10 cellular contexts compared by ENCODE assay signal in the genomic region with DNA sequence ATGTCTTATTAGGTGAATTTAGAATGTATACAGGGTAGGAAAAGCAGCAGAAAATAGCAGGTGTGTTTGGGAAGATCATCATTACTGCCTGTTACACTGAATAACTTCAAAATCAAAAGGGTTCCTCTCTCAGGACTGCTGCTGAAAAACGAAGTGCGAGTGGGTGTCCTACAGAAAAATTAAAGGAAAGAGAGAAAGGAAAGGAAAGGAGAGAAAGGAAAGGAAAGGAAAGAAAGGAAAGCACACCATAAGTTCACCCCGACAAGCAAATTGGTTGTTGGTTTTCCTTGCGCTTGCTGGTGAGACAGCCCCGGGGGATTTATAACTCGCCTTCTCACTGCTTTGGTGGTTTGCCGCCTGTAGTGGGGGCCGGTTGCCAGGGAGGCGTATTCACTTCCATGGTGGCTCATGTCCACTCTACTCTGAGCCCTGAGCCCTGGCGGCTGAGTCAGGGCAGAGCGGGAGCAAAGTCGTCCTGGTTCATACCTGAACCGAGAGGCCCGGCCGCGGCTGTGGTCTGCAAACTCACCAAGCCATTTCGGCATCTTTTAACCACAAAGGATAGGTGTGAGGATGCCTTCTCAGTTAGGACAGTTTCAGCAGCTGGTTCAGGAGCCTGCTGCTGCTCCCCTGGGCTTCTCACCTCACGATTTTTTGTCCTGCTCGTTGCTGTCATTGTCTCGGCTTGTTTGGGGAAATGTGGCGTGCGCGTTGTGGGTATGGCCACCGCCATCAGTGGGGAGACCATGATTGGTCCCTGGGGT. TPM values are rescaled to one million over a fixed set of nuclear protein-coding genes. Genes with fewer than 3 reads are reported as not detected.
DNase-seq lines count a peak whose midpoint lies in the region; ATAC-seq and TF ChIP-seq lines count a peak whose summit lies in the region.
"Had no signal": no experiment of that assay in that cellular context is flagged by ENCODE, and none has a peak within 500 bp of the region (broad histone marks: within the 10 kb centered on the region; RNA-seq: fewer than 3 reads in every experiment).

No MANE protein-coding gene starts in this region.

- DNase-seq in sciatic nerve (ENCODE audit: low spot score) (peak; percentile 57), substantia nigra (lab: John Stamatoyannopoulos, UW) (no peak), SKM-1 (lab: John Stamatoyannopoulos, UW; ENCODE audit: unreplicated experiment) (no peak), NCI-H748 (lab: John Stamatoyannopoulos, UW; ENCODE audit: unreplicated experiment) (no peak), erythroblast (lab: John Stamatoyannopoulos, UW) (no peak)
- DNase-seq: activated CD8-positive, alpha-beta T cell treated with anti-CD3 and anti-CD28 coated beads for 36 hours; colonic mucosa had no signal

- no peak overlapping the region for H3K27ac ChIP-seq in substantia nigra (ENCODE audit: low read depth, low read length, poor library complexity, severe bottlenecking)
- H3K27ac ChIP-seq: colonic mucosa had no signal

- ATAC-seq in GM18873 (IDR thresholded peaks at IDR 0.05; ENCODE audit: low FRiP score, unreplicated experiment) (peak; percentile 63), HG02571 (IDR thresholded peaks at IDR 0.05; ENCODE audit: unreplicated experiment) (peak; percentile 71), HG03575 (IDR thresholded peaks at IDR 0.05; ENCODE audit: extremely low read depth, insufficient number of reproducible peaks, low FRiP score, unreplicated experiment) (peak; percentile 43), sciatic nerve (no peak)
- ATAC-seq: activated CD8-positive, alpha-beta T cell treated with anti-CD3 and anti-CD28 coated beads for 36 hours had no signal

- intact Hi-C loops in sciatic nerve (cut with DNase I), result no loop called here

- TF ChIP-seq POLR2A in erythroblast (IDR thresholded peaks at IDR 0.05; ENCODE audit: low read length), result no peak

RNA-seq across cellular contexts. Expression of gene INPP5A, which starts 26.1 kb away (rescaled TPM):
- 54.3 TPM for total RNA-seq in sciatic nerve
